20 cellular contexts compared by ENCODE assay signal in the genomic region with DNA sequence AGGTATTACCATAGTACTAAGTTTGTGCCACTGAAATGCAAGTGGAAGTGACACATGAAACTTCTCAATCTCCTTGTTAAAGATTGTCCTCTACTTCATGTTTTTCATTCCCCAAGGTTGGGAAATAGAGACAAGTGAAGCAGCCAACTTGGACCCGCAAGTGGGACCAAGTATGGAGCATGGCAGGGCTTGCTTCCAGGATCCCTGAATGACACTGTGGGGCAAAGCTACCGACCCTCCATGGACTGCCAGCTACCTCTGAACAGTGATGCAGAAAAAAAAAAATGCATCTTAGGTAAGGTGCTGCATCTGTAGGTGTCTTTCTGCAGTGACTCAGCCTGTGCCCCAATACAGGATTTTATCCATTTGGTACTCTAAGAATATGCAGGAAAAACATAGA.
DNase-seq lines count a peak whose midpoint lies in the region; ATAC-seq, FAIRE-seq and TF ChIP-seq lines count a peak whose summit lies in the region.
"Had no signal": no experiment of that assay in that cellular context is flagged by ENCODE, and none has a peak within 500 bp of the region (broad histone marks: within the 10 kb centered on the region; RNA-seq: fewer than 3 reads in every experiment).

No MANE protein-coding gene starts in this region.

- H3K9ac ChIP-seq in BLaER1 treated with 17β-estradiol and CSF1 and Interleukin-3, amounts not matched to agents 10 nM and 100 nM = no peak overlapping the region
- H3K9ac ChIP-seq in endothelial cell of umbilical vein (replicated peaks; ENCODE audit: extremely low read depth, insufficient read depth, low read length) = no peak overlapping the region

- no peaks in the 10 kb centered on the region for H3K79me2 ChIP-seq in endothelial cell of umbilical vein (ENCODE audit: control insufficient read depth, insufficient read depth, low read length)

- no peak overlapping the region for H3K4me3 ChIP-seq in BLaER1 treated with 17β-estradiol and CSF1 and Interleukin-3, amounts not matched to agents 10 nM and 100 nM
- no peak overlapping the region for H3K4me3 ChIP-seq in endothelial cell of umbilical vein (replicated peaks in 1 of 3; ENCODE audit: insufficient read depth in 1 of 3, low read depth in 1 of 3, low read length in 3 of 3)
- no peak overlapping the region for H3K4me3 ChIP-seq in CD4-positive, alpha-beta memory T cell (ENCODE audit: low read length in 2 of 2)
- H3K4me3 ChIP-seq: GM12878 had no signal

- H4K20me1 ChIP-seq in BLaER1 treated with 17β-estradiol and CSF1 and Interleukin-3, amounts not matched to agents 10 nM and 100 nM = no peaks in the 10 kb centered on the region
- H4K20me1 ChIP-seq in endothelial cell of umbilical vein (replicated peaks; ENCODE audit: control insufficient read depth, extremely low read depth, insufficient read depth, low read length) = no peaks in the 10 kb centered on the region

- TF ChIP-seq POLR2A in endothelial cell of umbilical vein (IDR thresholded peaks at IDR 0.05; ENCODE audit: low read depth, low read length) = no peak

- peaks cover 0 to 23% (median 16%) of the 10 kb centered on the region in 11 experiments; a peak in 14 of 22 replicates for H3K9me3 ChIP-seq in BLaER1 treated with 17β-estradiol and CSF1 and Interleukin-3, amounts not matched to agents 10 nM and 100 nM (replicated peaks in 1 of 11)
- no peaks in the 10 kb centered on the region for H3K9me3 ChIP-seq in endothelial cell of umbilical vein (replicated peaks; ENCODE audit: control insufficient read depth, insufficient read depth, low read length)
- no peaks in the 10 kb centered on the region for H3K9me3 ChIP-seq in CD4-positive, alpha-beta memory T cell (ENCODE audit: control insufficient read depth in 1 of 2, low read length in 2 of 2)
- H3K9me3 ChIP-seq: BE2C had no signal

- H3K27ac ChIP-seq in BLaER1 treated with 17β-estradiol and CSF1 and Interleukin-3, amounts not matched to agents 10 nM and 100 nM = peak overlapping the region in 1 of 11 experiments; percentile 8; a peak in 1 of 22 replicates
- no peak overlapping the region for H3K27ac ChIP-seq in endothelial cell of umbilical vein (ENCODE audit: insufficient read depth, low read depth, low read length)
- H3K27ac ChIP-seq in CD4-positive, alpha-beta memory T cell (ENCODE audit: low read depth, low read length) = no peak overlapping the region

- FAIRE-seq in endothelial cell of umbilical vein (lab: Jason Lieb, UNC) = no peak
- FAIRE-seq: A204.1, GM12878, GM19239, H1 had no signal

- CTCF ChIA-PET in endothelial cell of umbilical vein (lab: Charles Lee) = no interaction called here
- CTCF ChIA-PET in CD4-positive, alpha-beta memory T cell (lab: Charles Lee; ENCODE audit: partially characterized antibody) = no interaction called here

- no peaks in the 10 kb centered on the region for H3K36me3 Mint-ChIP-seq in nephron (ENCODE audit: low read depth)
- no peaks in the 10 kb centered on the region for H3K36me3 Mint-ChIP-seq in CD4-positive, alpha-beta memory T cell
- H3K36me3 Mint-ChIP-seq: CD14-positive monocyte; CD8-positive, alpha-beta T cell had no signal

- H3K9me3 Mint-ChIP-seq in nephron = no peaks in the 10 kb centered on the region
- H3K9me3 Mint-ChIP-seq in CD4-positive, alpha-beta memory T cell = no peaks in the 10 kb centered on the region
- H3K9me3 Mint-ChIP-seq: CD8-positive, alpha-beta T cell; H9 had no signal

- TF ChIP-seq CTCF in endothelial cell of umbilical vein (IDR thresholded peaks at IDR 0.05; ENCODE audit: extremely low read depth in 1 of 2, insufficient read depth in 1 of 2, low read depth in 1 of 2, low read length in 2 of 2) = no peak
- no peak for TF ChIP-seq CTCF in nephron (IDR thresholded peaks at IDR 0.05; ENCODE audit: unreplicated experiment in 3 of 3)

- dilution Hi-C loops in endothelial cell of umbilical vein (cut with MboI; ENCODE audit: extremely low pct_ligation_motif_present, low sequenced_read_pairs) = no loop called here

- peak; percentile 53 for ATAC-seq in left ventricle myocardium superior
- ATAC-seq: CD8-positive, alpha-beta T cell; GM12878 had no signal

- H3K36me3 ChIP-seq in BLaER1 treated with 17β-estradiol and CSF1 and Interleukin-3, amounts not matched to agents 10 nM and 100 nM = 0 out of 22 replicates have a peak, but pooled peaks cover 0 to 5% (median 0%) of the 10 kb centered on the region in 11 experiments
- H3K36me3 ChIP-seq in endothelial cell of umbilical vein (ENCODE audit: control insufficient read depth in 2 of 2, extremely low read depth in 1 of 2, insufficient read depth in 2 of 2, low read length in 2 of 2) = no peaks in the 10 kb centered on the region
- H3K36me3 ChIP-seq in CD4-positive, alpha-beta memory T cell (ENCODE audit: insufficient read depth, low read length) = no peaks in the 10 kb centered on the region
- H3K36me3 ChIP-seq: BE2C had no signal

- peaks cover 16 to 42% (median 34%) of the 10 kb centered on the region in 10 experiments for H3K4me1 ChIP-seq in BLaER1 treated with 17β-estradiol and CSF1 and Interleukin-3, amounts not matched to agents 10 nM and 100 nM
- H3K4me1 ChIP-seq in endothelial cell of umbilical vein (ENCODE audit: control insufficient read depth, extremely low read depth, insufficient read depth, low read length) = peaks cover 31% of the 10 kb centered on the region
- no peaks in the 10 kb centered on the region for H3K4me1 ChIP-seq in CD4-positive, alpha-beta memory T cell (ENCODE audit: insufficient read depth, low read length)
- H3K4me1 ChIP-seq: BE2C had no signal

- no peak overlapping the region for H2AFZ ChIP-seq in endothelial cell of umbilical vein (ENCODE audit: low read depth, low read length)

- H3K4me1 Mint-ChIP-seq in nephron = peaks cover 62% of the 10 kb centered on the region
- H3K4me1 Mint-ChIP-seq in CD4-positive, alpha-beta memory T cell = no peaks in the 10 kb centered on the region

- peak overlapping the region; percentile 33 to 92 (median 76) for H3K27ac Mint-ChIP-seq in nephron
- H3K27ac Mint-ChIP-seq in CD4-positive, alpha-beta memory T cell = no peak overlapping the region
- H3K27ac Mint-ChIP-seq: CD14-positive monocyte; CD8-positive, alpha-beta T cell; H9 had no signal

- DNase-seq in endothelial cell of umbilical vein (ENCODE audit: low read depth, low spot score) = peak; percentile 3
- no peak for DNase-seq in left ventricle myocardium superior
- DNase-seq in HPDE6-E6E7 (ENCODE audit: extremely low spot score) = no peak
- DNase-seq in CD4-positive, alpha-beta memory T cell = no peak
- no peak for DNase-seq in inferior parietal cortex (ENCODE audit: extremely low spot score)
- DNase-seq: ACHN; BE2C; CD8-positive, alpha-beta T cell; DMS 273 treated with DMSO at 0.1 percent for 48 hours; DMS53; DND-41; EL; H9 had no signal

- no TSS peak for BruUV-seq in endothelial cell of umbilical vein (replicated peaks; lab: Mats Ljungman, UMichigan)

- intact Hi-C loops in endothelial cell of umbilical vein (cut with micrococcal nuclease) = loop anchor here (1.0 to 2.0 kb wide), 4 partner anchors 69 to 757 kb away; no protein-coding TSS in a partner anchor
- intact Hi-C loops in left ventricle myocardium superior (cut with micrococcal nuclease) = no loop called here
- intact Hi-C loops in CD4-positive, alpha-beta memory T cell (cut with micrococcal nuclease) = no loop called here

- peak overlapping the region in 7 of 11 experiments; percentile 17 to 74 (median 64); a peak in 12 of 22 replicates for H3K4me2 ChIP-seq in BLaER1 treated with 17β-estradiol and CSF1 and Interleukin-3, amounts not matched to agents 10 nM and 100 nM
- H3K4me2 ChIP-seq in endothelial cell of umbilical vein (ENCODE audit: insufficient read depth, low read length) = peak overlapping the region; percentile 86

- POLR2A ChIA-PET in endothelial cell of umbilical vein (lab: Charles Lee) = no interaction called here
- POLR2A ChIA-PET in CD4-positive, alpha-beta memory T cell (lab: Charles Lee; ENCODE audit: partially characterized antibody) = no interaction called here

- H3K4me3 Mint-ChIP-seq in nephron = no peak overlapping the region
- H3K4me3 Mint-ChIP-seq in CD4-positive, alpha-beta memory T cell = no peak overlapping the region
- H3K4me3 Mint-ChIP-seq: CD14-positive monocyte; CD8-positive, alpha-beta T cell; H9 had no signal

- no peaks in the 10 kb centered on the region for H3K27me3 Mint-ChIP-seq in nephron (ENCODE audit: low read depth)
- peaks cover 8 to 22% of the 10 kb centered on the region in 2 donors for H3K27me3 Mint-ChIP-seq in CD4-positive, alpha-beta memory T cell

- no peaks in the 10 kb centered on the region for H3K27me3 ChIP-seq in BLaER1 treated with 17β-estradiol and CSF1 and Interleukin-3, amounts not matched to agents 10 nM and 100 nM
- H3K27me3 ChIP-seq in endothelial cell of umbilical vein (ENCODE audit: control insufficient read depth in 2 of 2, insufficient read depth in 2 of 2, low read length in 2 of 2) = peaks cover 3 to 7% of the 10 kb centered on the region in 2 experiments
- no peaks in the 10 kb centered on the region for H3K27me3 ChIP-seq in CD4-positive, alpha-beta memory T cell (ENCODE audit: insufficient read depth, low read length)
- H3K27me3 ChIP-seq: BE2C had no signal

- no peaks in the 10 kb centered on the region for H3K9me1 ChIP-seq in endothelial cell of umbilical vein (replicated peaks; ENCODE audit: control insufficient read depth, extremely low read depth, insufficient read depth, low read length)

TF ChIP-seq in endothelial cell of umbilical vein, 7 proteins besides CTCF, POLR2A, EP300 and RAD21:
- TF ChIP-seq JUN (IDR thresholded peaks at IDR 0.05; ENCODE audit: borderline replicate concordance, insufficient read depth, insufficient read length, low read depth) = no peak
- TF ChIP-seq, protein P1, sequence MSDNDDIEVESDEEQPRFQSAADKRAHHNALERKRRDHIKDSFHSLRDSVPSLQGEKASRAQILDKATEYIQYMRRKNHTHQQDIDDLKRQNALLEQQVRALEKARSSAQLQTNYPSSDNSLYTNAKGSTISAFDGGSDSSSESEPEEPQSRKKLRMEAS (IDR thresholded peaks at IDR 0.05; ENCODE audit: insufficient read depth, insufficient read length) = no peak
- TF ChIP-seq MYC (IDR thresholded peaks at IDR 0.05; ENCODE audit: low read depth, low read length) = no peak
- TF ChIP-seq EZH2 (IDR thresholded peaks at IDR 0.05; ENCODE audit: borderline replicate concordance, low read depth, low read length, severe bottlenecking) = no peak
- no peak for TF ChIP-seq POLR2AphosphoS5 (IDR thresholded peaks at IDR 0.05; ENCODE audit: insufficient read depth, low read depth, low read length)
- TF ChIP-seq GATA2 (IDR thresholded peaks at IDR 0.05; ENCODE audit: insufficient read depth, insufficient read length, low read depth, low read length) = no peak
- TF ChIP-seq FOS (IDR thresholded peaks at IDR 0.05; ENCODE audit: borderline replicate concordance, insufficient read depth, low read length) = no peak

Comparison
In these comparisons a context has a peak if more than half of its experiments do, and no peak if none do; other contexts are left out.
1. H3K27ac Mint-ChIP-seq: peak in nephron (3 of 3); none in CD4-positive, alpha-beta memory T cell (0 of 7).